ENCODE assay signal across 1 cellular context in genomic region chr10:93993782-93994668, GRCh38.
TF ChIP-seq lines count a peak whose summit lies in the region.

Gene PLCE1 (plus strand): TSS chr10:93993931. CDS start chr10:94031047, 37,116 bp downstream.

TF ChIP-seq in H1, 55 proteins besides CTCF, POLR2A, EP300 and RAD21 (continued from another document):
- TF ChIP-seq TAF7 (optimal IDR thresholded peaks at IDR 0.05; ENCODE audit: borderline replicate concordance, low read depth, low read length) (no peak), JUN (IDR thresholded peaks at IDR 0.05; ENCODE audit: low read depth, low read length) (no peak), TBP (IDR thresholded peaks at IDR 0.05; ENCODE audit: low read depth, low read length) (no peak), NANOG (IDR thresholded peaks at IDR 0.05; ENCODE audit: insufficient read depth, low read depth, low read length, poor library complexity, severe bottlenecking) (no peak), CEBPB (IDR thresholded peaks at IDR 0.05; ENCODE audit: low read depth, low read length) (no peak), RXRA (IDR thresholded peaks at IDR 0.05; ENCODE audit: insufficient read depth, low read depth, low read length) (no peak), CBX8 (IDR thresholded peaks at IDR 0.05; ENCODE audit: borderline replicate concordance, low read depth, low read length) (no peak), EZH2 (IDR thresholded peaks at IDR 0.05; ENCODE audit: low read depth, low read length, severe bottlenecking) (peak; percentile 89), BRCA1 (IDR thresholded peaks at IDR 0.05; ENCODE audit: low read depth, low read length) (no peak), FOSL1 (IDR thresholded peaks at IDR 0.05; ENCODE audit: insufficient read depth, low read depth, low read length) (no peak), GTF2F1 (IDR thresholded peaks at IDR 0.05; ENCODE audit: borderline replicate concordance, low read depth, low read length) (no peak), SP2 (IDR thresholded peaks at IDR 0.05; ENCODE audit: low read length) (no peak), BCL11A (IDR thresholded peaks at IDR 0.05; ENCODE audit: low read depth in 2 of 2, low read length in 2 of 2) (no peak), SIN3A (conservative IDR thresholded peaks at IDR 0.05 in 1 of 2, IDR thresholded peaks at IDR 0.05 in 1 of 2; ENCODE audit: low read depth in 1 of 2, low read length in 2 of 2) (no peak), SRF (IDR thresholded peaks at IDR 0.05; ENCODE audit: low read depth, low read length) (no peak), POLR2AphosphoS5 (IDR thresholded peaks at IDR 0.05; ENCODE audit: low read depth, low read length) (no peak), ATF2 (IDR thresholded peaks at IDR 0.05; ENCODE audit: low read length) (no peak), CHD2 (IDR thresholded peaks at IDR 0.05; ENCODE audit: low read length) (no peak), CREB1 (IDR thresholded peaks at IDR 0.05) (no peak), SAP30 (IDR thresholded peaks at IDR 0.05; ENCODE audit: insufficient read depth, insufficient replicate concordance, low read length) (no peak), KDM4A (IDR thresholded peaks at IDR 0.05; ENCODE audit: low read depth, low read length, severe bottlenecking) (peak; percentile 90), EGR1 (IDR thresholded peaks at IDR 0.05; ENCODE audit: borderline replicate concordance, low read depth, low read length) (no peak), CHD7 (IDR thresholded peaks at IDR 0.05; ENCODE audit: insufficient replicate concordance, low read length) (no peak), USF2 (IDR thresholded peaks at IDR 0.05; ENCODE audit: low read length) (no peak), PHF8 (conservative IDR thresholded peaks at IDR 0.05; ENCODE audit: low read depth, low read length) (0 out of 2 replicates have a peak, but pooled peaks have one; percentile 28), HDAC2 (IDR thresholded peaks at IDR 0.05; ENCODE audit: borderline replicate concordance in 1 of 2, low read depth in 2 of 2, low read length in 2 of 2) (no peak), MAX (IDR thresholded peaks at IDR 0.05) (no peak), CHD1 (IDR thresholded peaks at IDR 0.05; ENCODE audit: low read depth, low read length) (no peak)
